23 cellular contexts compared by ENCODE assay signal in the genomic region with DNA sequence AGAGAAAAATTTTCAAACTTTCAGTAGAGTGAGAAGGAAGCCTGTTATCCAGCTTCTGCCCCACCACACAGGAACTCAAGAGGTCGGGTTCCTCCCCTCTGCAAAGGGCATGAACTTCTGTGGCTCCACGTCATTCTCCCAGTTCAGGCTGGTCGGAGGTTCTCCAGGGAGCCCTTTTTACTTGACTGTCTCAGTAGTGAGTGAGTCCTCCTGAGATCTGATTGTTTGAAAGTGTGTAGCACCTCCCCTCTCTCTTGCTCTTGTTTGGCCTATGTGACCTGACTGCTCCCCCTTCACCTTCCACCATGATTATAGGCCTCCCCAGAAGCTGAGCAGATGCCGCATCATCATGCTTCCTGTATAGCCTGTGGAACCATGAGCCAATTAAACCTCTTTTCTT. TPM values are rescaled to one million over a fixed set of nuclear protein-coding genes. Genes with fewer than 3 reads are reported as not detected.
A peak's percentile ranks its signal among the peaks of the same experiment; 100 is the strongest.
DNase-seq lines count a peak whose midpoint lies in the region; ATAC-seq, FAIRE-seq and TF ChIP-seq lines count a peak whose summit lies in the region.
"Had no signal": no experiment of that assay in that cellular context is flagged by ENCODE, and none has a peak within 500 bp of the region (broad histone marks: within the 10 kb centered on the region; RNA-seq: fewer than 3 reads in every experiment).

No MANE protein-coding gene starts in this region.

- no peaks in the 10 kb centered on the region for H3K9me3 Mint-ChIP-seq in CD14-positive monocyte
- H3K9me3 Mint-ChIP-seq: T-helper 1 cell treated with Interleukin-12 subunit alpha and Interleukin-12 subunit beta and Interleukin-4 antibody, amounts not matched to agents 30 μg/mL and 1 μg/mL, for 36 hours had no signal

- H3K27ac Mint-ChIP-seq in CD14-positive monocyte = peak overlapping the region in 5 of 7 donors; percentile 25 to 85 (median 63)
- H3K27ac Mint-ChIP-seq: T-helper 1 cell treated with Interleukin-12 subunit alpha and Interleukin-12 subunit beta and Interleukin-4 antibody, amounts not matched to agents 30 μg/mL and 1 μg/mL, for 36 hours had no signal

- H3K36me3 ChIP-seq in Loucy (ENCODE audit: insufficient read depth, low read length) (no peaks in the 10 kb centered on the region), endocrine pancreas (ENCODE audit: control insufficient read depth, insufficient read depth, low read length) (no peaks in the 10 kb centered on the region), pancreas (peaks cover 0 to 25% (median 0%) of the 10 kb centered on the region in 3 donors)

- peaks cover 0 to 3% (median 0%) of the 10 kb centered on the region in 3 donors for H3K27me3 Mint-ChIP-seq in CD14-positive monocyte (ENCODE audit: low read depth in 3 of 3)

- H2AFZ ChIP-seq in Loucy (ENCODE audit: low read length) = peak overlapping the region; percentile 76

- H3K36me3 Mint-ChIP-seq in CD14-positive monocyte = no peaks in the 10 kb centered on the region

- intact Hi-C loops in CD14-positive monocyte (cut with micrococcal nuclease) (loop anchor here (1.0 to 10.0 kb wide), 3 partner anchors 57 to 193 kb away; no protein-coding TSS in a partner anchor), pancreas (cut with DNase I) (loop anchor here in 1 of 3 donors (5.0 kb wide), 1 partner anchor 194 kb away; no protein-coding TSS in a partner anchor)

- H3K4me3 ChIP-seq in Loucy (ENCODE audit: low read length, poor library complexity, severe bottlenecking) (no peak overlapping the region), endocrine pancreas (ENCODE audit: control insufficient read depth, insufficient read depth, low read length) (no peak overlapping the region), pancreas (no peak overlapping the region)

- no peaks in the 10 kb centered on the region for H3F3A ChIP-seq in Loucy (ENCODE audit: low read depth)

- ATAC-seq in pancreas = peak; percentile 21 to 31 (median 29)

- H3K79me2 ChIP-seq in Loucy (ENCODE audit: insufficient read depth, low read length) = no peaks in the 10 kb centered on the region

- H3K4me1 Mint-ChIP-seq in CD14-positive monocyte = peaks cover 13% of the 10 kb centered on the region

- H3K4me2 ChIP-seq in Loucy (ENCODE audit: low read depth, low read length, poor library complexity, severe bottlenecking) = no peak overlapping the region

- DNase-seq in CD14-positive monocyte (ENCODE audit: low spot score) (peak; percentile 49), pancreas (peak in 4 of 6 donors; percentile 51 to 65 (median 58)), T-helper 9 cell (no peak), RCC 7860 (ENCODE audit: low spot score) (no peak), SW 1271 (lab: John Stamatoyannopoulos, UW) (no peak), DMS 273 (lab: John Stamatoyannopoulos, UW; ENCODE audit: unreplicated experiment) (no peak)
- DNase-seq: ACHN, GF-D8, IMR-90, Kasumi-1, MM.1S, NCI-H1092 treated with DMSO at 0.1 percent for 48 hours, NCI-H146, NCI-H2029 treated with DMSO at 0.1 percent for 48 hours, NCI-H774 had no signal

- TF ChIP-seq CTCF in CD14-positive monocyte (IDR thresholded peaks at IDR 0.05) (no peak), Loucy (conservative IDR thresholded peaks at IDR 0.05; ENCODE audit: low read length) (no peak), pancreas (IDR thresholded peaks at IDR 0.05) (no peak)

- no peaks in the 10 kb centered on the region for H4K20me1 ChIP-seq in Loucy (ENCODE audit: insufficient read depth, low read length, poor library complexity, severe bottlenecking)

- H3K4me3 Mint-ChIP-seq in CD14-positive monocyte = no peak overlapping the region
- H3K4me3 Mint-ChIP-seq: T-helper 1 cell treated with Interleukin-12 subunit alpha and Interleukin-12 subunit beta and Interleukin-4 antibody, amounts not matched to agents 30 μg/mL and 1 μg/mL, for 36 hours had no signal

- no peak overlapping the region for H3K9ac ChIP-seq in Loucy (ENCODE audit: low read depth, low read length, poor library complexity, severe bottlenecking)
- peak overlapping the region; percentile 26 for H3K9ac ChIP-seq in endocrine pancreas (ENCODE audit: control insufficient read depth, insufficient read depth, low read length)

- FAIRE-seq in pancreas (lab: Jason Lieb, UNC) (no peak), RCC 7860 (lab: Jason Lieb, UNC) (no peak)
- FAIRE-seq: GM19239 had no signal

- no peaks in the 10 kb centered on the region for H3K9me3 ChIP-seq in Loucy (ENCODE audit: insufficient read depth, low read depth, low read length)
- no peaks in the 10 kb centered on the region for H3K9me3 ChIP-seq in endocrine pancreas (ENCODE audit: control insufficient read depth, low read length)
- H3K9me3 ChIP-seq in pancreas = no peaks in the 10 kb centered on the region

- H3K4me1 ChIP-seq in Loucy (ENCODE audit: insufficient read depth, low read length, poor library complexity, severe bottlenecking) = no peaks in the 10 kb centered on the region
- H3K4me1 ChIP-seq in endocrine pancreas (ENCODE audit: control insufficient read depth, insufficient read depth, low read length) = peaks cover 9% of the 10 kb centered on the region
- H3K4me1 ChIP-seq in pancreas = peaks cover 0 to 3% (median 0%) of the 10 kb centered on the region in 3 donors

- 45 to 46% methylated on average over 4 of the region's 4 CpGs for WGBS in pancreas, 2 donors

- peak overlapping the region in 2 of 4 donors; percentile 2 to 50 for H3K27ac ChIP-seq in pancreas
- H3K27ac ChIP-seq: C4-2B had no signal

- H3K9me2 ChIP-seq in Loucy (replicated peaks; ENCODE audit: low read depth, low read length) = no peaks in the 10 kb centered on the region

- no peaks in the 10 kb centered on the region for H3K27me3 ChIP-seq in Loucy (ENCODE audit: insufficient read depth, low read length, poor library complexity, severe bottlenecking)
- no peaks in the 10 kb centered on the region for H3K27me3 ChIP-seq in endocrine pancreas (ENCODE audit: control insufficient read depth, insufficient read depth, low read length)
- H3K27me3 ChIP-seq in pancreas = no peaks in the 10 kb centered on the region

RNA-seq across cellular contexts. Expression of a gene that starts 9.7 kb away (rescaled TPM):
- polyA plus RNA-seq in CD14-positive monocyte (not detected), pancreas (over 10,000 TPM in 1 of 2 donors, 1,000 to 10,000 TPM in 1; 5,539 to 23,743 TPM)
- total RNA-seq in pancreas = over 10,000 TPM; 18,043 to 26,066 (median 20,523) TPM
- total RNA-seq: H4, HT1080, IMR-90, NCI-H460 had no signal
- polyA plus RNA-seq: IMR-90 had no signal

RNA-seq across cellular contexts. Expression of a gene that starts 39.3 kb away (rescaled TPM):
- under 1 TPM in 1 of 2 donors, not detected in 1; 0.02 TPM for polyA plus RNA-seq in CD14-positive monocyte
- 1 to 10 TPM in 1 of 6 donors, under 1 TPM in 5; 0.19 to 1.3 (median 0.67) TPM for total RNA-seq in pancreas
- polyA plus RNA-seq in pancreas = 1 to 10 TPM in 1 of 2 donors, under 1 TPM in 1; 0.53 to 2.6 TPM
- polyA plus RNA-seq: IMR-90 had no signal

RNA-seq across cellular contexts. Expression of a gene that starts 56.7 kb away (rescaled TPM):
- polyA plus RNA-seq in CD14-positive monocyte (10 to 100 TPM in 1 of 2 donors, 1 to 10 TPM in 1; 9.3 to 15.9 TPM), pancreas (not detected)
- total RNA-seq in pancreas = under 1 TPM in 2 of 6 donors, not detected in 4; 0.24 to 0.76 TPM
- total RNA-seq: H4, HT1080, IMR-90, NCI-H460 had no signal
- polyA plus RNA-seq: IMR-90 had no signal

Comparison
In these comparisons a context has a peak if more than half of its experiments do, and no peak if none do; other contexts are left out.
1. DNase-seq: peak in CD14-positive monocyte (single experiment) and pancreas (4 of 6); none in T-helper 9 cell (single experiment), RCC 7860 (single experiment), SW 1271 (0 of 2) and DMS 273 (single experiment).
2. RNA of a gene that starts 9.7 kb away (polyA plus RNA-seq): 5,539 to 23,743 TPM in pancreas; not detected in CD14-positive monocyte; every median in the first group is over 1,000 times any median in the second.
3. RNA of a gene that starts 56.7 kb away (polyA plus RNA-seq): 9.3 to 15.9 TPM in CD14-positive monocyte; not detected in pancreas; every median in the first group is over 4 times any median in the second.